15 cellular contexts compared by ENCODE assay signal in genomic region chr1:230600111-230601000, GRCh38. TPM values are rescaled to one million over a fixed set of nuclear protein-coding genes. Genes with fewer than 3 reads are reported as not detected.
A peak's percentile ranks its signal among the peaks of the same experiment; 100 is the strongest.
DNase-seq lines count a peak whose midpoint lies in the region; TF ChIP-seq lines count a peak whose summit lies in the region.
"Had no signal": no experiment of that assay in that cellular context is flagged by ENCODE, and none has a peak within 500 bp of the region (broad histone marks: within the 10 kb centered on the region; RNA-seq: fewer than 3 reads in every experiment).

No MANE protein-coding gene starts in this region.

- peak overlapping the region; percentile 36; the same call in 1 of the 2 replicates for H3K9ac ChIP-seq in HUES48 (ENCODE audit: low read depth, low read length)
- H3K9ac ChIP-seq in iPS-18a (ENCODE audit: low read length), result peak overlapping the region; percentile 5

- H3K36me3 ChIP-seq in HUES48 (ENCODE audit: control insufficient read depth, insufficient read depth, low read length) (no peaks in the 10 kb centered on the region), iPS-18a (ENCODE audit: control insufficient read depth, low read depth, low read length) (peaks cover 8% of the 10 kb centered on the region)
- H3K36me3 ChIP-seq: HAP-1 had no signal

- H3K4me1 Mint-ChIP-seq in glutamatergic neuron (ENCODE audit: low read depth, unreplicated experiment), result no peaks in the 10 kb centered on the region

- H3K4me3 ChIP-seq in HUES48 (ENCODE audit: low read depth, low read length) (peak overlapping the region; percentile 33; the same call in 1 of the 2 replicates), iPS-18a (ENCODE audit: low read length) (peak overlapping the region; percentile 75)
- H3K4me3 ChIP-seq: HAP-1 had no signal

- H3K27me3 ChIP-seq in HUES48 (ENCODE audit: control insufficient read depth, insufficient read depth, low read length), result no peaks in the 10 kb centered on the region
- no peaks in the 10 kb centered on the region for H3K27me3 ChIP-seq in iPS-18a (ENCODE audit: control insufficient read depth, insufficient read depth, low read length)

- H3K27me3 Mint-ChIP-seq in glutamatergic neuron (ENCODE audit: unreplicated experiment), result no peaks in the 10 kb centered on the region

- H3K27ac ChIP-seq in HUES48 (ENCODE audit: low read depth, low read length) (peak overlapping the region; percentile 95), iPS-18a (ENCODE audit: low read length) (peak overlapping the region; percentile 19)
- H3K27ac ChIP-seq: C4-2B had no signal

- peaks cover 33% of the 10 kb centered on the region for H3K9me3 ChIP-seq in HUES48 (ENCODE audit: control insufficient read depth, insufficient read depth, low read length)
- H3K9me3 ChIP-seq in iPS-18a (ENCODE audit: control insufficient read depth, low read depth, low read length), result peaks cover 7% of the 10 kb centered on the region
- H3K9me3 ChIP-seq: HAP-1 had no signal

- peaks cover 12% of the 10 kb centered on the region for H3K36me3 Mint-ChIP-seq in glutamatergic neuron (ENCODE audit: unreplicated experiment)

- H3K4me1 ChIP-seq in HUES48 (ENCODE audit: control insufficient read depth, insufficient read depth, low read length), result peaks cover 9% of the 10 kb centered on the region
- H3K4me1 ChIP-seq in iPS-18a (ENCODE audit: control insufficient read depth, low read depth, low read length), result peaks cover 10% of the 10 kb centered on the region
- H3K4me1 ChIP-seq: HAP-1 had no signal

- TF ChIP-seq CTCF in GM10266 (IDR thresholded peaks at IDR 0.05; ENCODE audit: control insufficient read depth, insufficient read depth, low read depth, missing control alignments) (no peak), glutamatergic neuron (IDR thresholded peaks at IDR 0.05; ENCODE audit: partially characterized antibody, unreplicated experiment) (no peak)

- peak; percentile 25 for DNase-seq in astrocyte of the hippocampus (ENCODE audit: low read depth, low spot score)
- DNase-seq in renal cortical epithelial cell (ENCODE audit: low read depth), result peak; percentile 79
- no peak for DNase-seq in GM19240 (ENCODE audit: insufficient read length, low spot score)
- no peak for DNase-seq in GM10266 (ENCODE audit: extremely low spot score)
- no peak for DNase-seq in glutamatergic neuron
- DNase-seq: DMS 273 treated with DMSO at 0.1 percent for 48 hours, KG1, NCI-H1436, NCI-H2029, NCI-H2171, NCI-H446 had no signal

- no peak overlapping the region for H3K4me3 Mint-ChIP-seq in glutamatergic neuron (ENCODE audit: unreplicated experiment)

- H3K27ac Mint-ChIP-seq in glutamatergic neuron (ENCODE audit: unreplicated experiment), result no peak overlapping the region

- peaks cover 6% of the 10 kb centered on the region for H3K9me3 Mint-ChIP-seq in glutamatergic neuron (ENCODE audit: unreplicated experiment)

RNA-seq across cellular contexts. Expression of gene COG2, which starts 41.9 kb away (rescaled TPM):
- total RNA-seq in renal cortical epithelial cell, result 25.9 and 39.4 TPM in 2 replicates
- 29.0 TPM for total RNA-seq in glutamatergic neuron (ENCODE audit: unreplicated experiment)

Comparison
In these comparisons a context has a peak if more than half of its experiments do, and no peak if none do; other contexts are left out.
1. DNase-seq: peak in astrocyte of the hippocampus (single experiment) and renal cortical epithelial cell (single experiment); none in GM19240 (single experiment), GM10266 (single experiment) and glutamatergic neuron (single experiment).